In the genomic region with DNA sequence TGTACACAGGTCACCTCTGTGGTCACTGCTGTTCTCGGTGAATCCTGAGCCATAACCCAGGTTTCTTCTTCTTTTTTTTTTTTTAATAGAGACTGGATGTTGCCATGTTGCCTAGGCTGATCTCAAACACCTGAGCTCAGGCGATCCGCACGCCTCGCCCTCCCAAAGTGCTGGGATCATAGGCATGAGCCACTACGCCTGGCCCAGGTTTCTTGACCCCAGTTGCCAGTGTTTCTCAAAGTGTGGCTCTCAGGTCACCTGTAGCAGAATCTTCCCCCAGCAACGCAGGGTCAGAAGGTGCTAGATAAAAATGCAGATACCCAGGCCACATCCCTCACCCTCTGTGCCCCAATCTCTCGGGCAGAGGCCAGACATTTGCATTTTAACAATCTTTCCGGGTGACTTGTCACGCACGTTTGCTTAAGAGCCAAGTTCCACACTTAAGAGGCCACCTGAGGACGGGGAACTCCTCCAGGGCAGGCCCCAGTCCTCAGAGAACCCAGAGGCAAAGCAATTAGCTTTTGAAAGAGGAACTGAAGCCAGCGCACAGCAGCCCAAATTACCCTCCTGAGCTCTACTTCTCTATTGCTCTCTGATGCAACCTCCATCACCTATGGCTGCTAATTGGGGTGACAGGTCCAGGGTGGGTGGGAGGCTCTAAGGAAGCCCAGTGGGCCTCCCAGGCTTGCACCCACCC, we compare ENCODE assay signal across 9 cellular contexts.
DNase-seq lines count a peak whose midpoint lies in the region; ATAC-seq and TF ChIP-seq lines count a peak whose summit lies in the region.
"Had no signal": no experiment of that assay in that cellular context is flagged by ENCODE, and none has a peak within 500 bp of the region (broad histone marks: within the 10 kb centered on the region; RNA-seq: fewer than 3 reads in every experiment).

No MANE protein-coding gene starts in this region.

- intact Hi-C loops in CD4-positive, alpha-beta T cell (cut with DNase I, micrococcal nuclease), result no loop called here

- H3K4me3 ChIP-seq in OCI-LY3 (ENCODE audit: low read length) (peak overlapping the region; percentile 28), MG63 (no peak overlapping the region)

- H2AFZ ChIP-seq in OCI-LY3 (ENCODE audit: low read depth, low read length), result no peak overlapping the region

- peaks cover 74% of the 10 kb centered on the region for H3K36me3 Mint-ChIP-seq in CD4-positive, alpha-beta T cell (ENCODE audit: low read depth)

- no peaks in the 10 kb centered on the region for H3K9me3 Mint-ChIP-seq in CD4-positive, alpha-beta T cell

- CTCF ChIA-PET in CD4-positive, alpha-beta T cell (lab: Charles Lee), result no interaction called here

- H3K36me3 ChIP-seq in OCI-LY3 (replicated peaks; ENCODE audit: low read depth, low read length) (peaks cover 75% of the 10 kb centered on the region), MG63 (no peaks in the 10 kb centered on the region)

- H3K79me2 ChIP-seq in OCI-LY3 (ENCODE audit: low read length), result peaks cover 29% of the 10 kb centered on the region

- no peak overlapping the region for H3K27ac ChIP-seq in CD4-positive, alpha-beta T cell (ENCODE audit: low read depth, low read length)
- H3K27ac ChIP-seq in OCI-LY3 (ENCODE audit: low read length), result peak overlapping the region; percentile 83

- H3K4me3 Mint-ChIP-seq in CD4-positive, alpha-beta T cell, result no peak overlapping the region

- no peaks in the 10 kb centered on the region for H3K27me3 ChIP-seq in CD4-positive, alpha-beta T cell (ENCODE audit: control insufficient read depth, insufficient read depth, low read length)
- H3K27me3 ChIP-seq in OCI-LY3 (ENCODE audit: low read depth, low read length) (no peaks in the 10 kb centered on the region), MG63 (no peaks in the 10 kb centered on the region)

- H3K9ac ChIP-seq in OCI-LY3 (ENCODE audit: low read length), result peak overlapping the region; percentile 53

- no peak for ATAC-seq in CD4-positive, alpha-beta T cell (ENCODE audit: poor library complexity)
- peak; percentile 86 for ATAC-seq in GM19328 (IDR thresholded peaks at IDR 0.05; ENCODE audit: unreplicated experiment)
- ATAC-seq in HG03039 (IDR thresholded peaks at IDR 0.05; ENCODE audit: unreplicated experiment), result peak; percentile 88

- H3K27ac Mint-ChIP-seq in CD4-positive, alpha-beta T cell, result peak overlapping the region; percentile 17

- H3K4me1 Mint-ChIP-seq in CD4-positive, alpha-beta T cell (ENCODE audit: low read depth), result peaks cover 13% of the 10 kb centered on the region

- no peaks in the 10 kb centered on the region for H4K20me1 ChIP-seq in OCI-LY3 (ENCODE audit: insufficient read depth, low read length)

- H3K4me2 ChIP-seq in OCI-LY3 (ENCODE audit: low read length), result peak overlapping the region; percentile 58

- H3K9me3 ChIP-seq in CD4-positive, alpha-beta T cell (ENCODE audit: control insufficient read depth, low read length), result no peaks in the 10 kb centered on the region
- no peaks in the 10 kb centered on the region for H3K9me3 ChIP-seq in OCI-LY3 (ENCODE audit: insufficient read depth, low read length)
- H3K9me3 ChIP-seq in MG63, result no peaks in the 10 kb centered on the region

- no peaks in the 10 kb centered on the region for H3K27me3 Mint-ChIP-seq in CD4-positive, alpha-beta T cell

- no peak for TF ChIP-seq CTCF in CD4-positive, alpha-beta T cell (IDR thresholded peaks at IDR 0.05)
- TF ChIP-seq CTCF in OCI-LY3 (IDR thresholded peaks at IDR 0.05; ENCODE audit: low read depth, low read length), result no peak

- POLR2A ChIA-PET in CD4-positive, alpha-beta T cell (lab: Charles Lee), result interaction anchor here (1.5 kb wide), 1 partner anchor 102 kb away, joined by 3 read pairs; no protein-coding TSS in a partner anchor

- peaks cover 52% of the 10 kb centered on the region for H3K4me1 ChIP-seq in OCI-LY3 (ENCODE audit: low read length)

- DNase-seq in CD4-positive, alpha-beta T cell, result no peak
- DNase-seq in central memory CD4-positive, alpha-beta T cell, result no peak
- DNase-seq in NCI-H1092 (lab: John Stamatoyannopoulos, UW) (no peak), MG63 (no peak), retina (no peak)
- DNase-seq: activated CD8-positive, alpha-beta memory T cell treated with anti-CD3 and anti-CD28 coated beads for 24 hours had no signal
